In the genomic region with DNA sequence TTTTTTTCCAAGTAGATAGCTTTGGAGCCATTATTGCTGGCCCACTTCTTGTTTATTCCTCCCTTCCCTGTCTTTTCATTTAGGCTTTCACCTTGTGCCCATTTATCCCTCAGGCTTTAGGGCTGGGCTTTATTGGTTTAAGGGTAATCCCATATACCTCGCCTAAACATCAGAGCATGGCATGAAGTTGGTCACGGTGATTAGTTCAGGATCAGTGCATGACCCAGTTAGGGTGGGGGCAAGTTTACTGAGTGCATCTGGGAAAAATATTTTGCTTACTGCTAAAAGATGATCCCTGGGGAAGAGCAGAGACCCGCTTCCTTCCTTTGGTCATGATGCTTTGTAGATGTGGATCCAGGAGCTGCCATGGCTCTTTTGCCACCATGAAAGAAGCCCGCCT, we compare ENCODE assay signal across 24 cellular contexts.
DNase-seq lines count a peak whose midpoint lies in the region; ATAC-seq lines count a peak whose summit lies in the region.
"Had no signal": no experiment of that assay in that cellular context is flagged by ENCODE, and none has a peak within 500 bp of the region (broad histone marks: within the 10 kb centered on the region; RNA-seq: fewer than 3 reads in every experiment).

No MANE protein-coding gene starts in this region.

- peak overlapping the region; percentile 34 for H3K4me2 ChIP-seq in BLaER1
- H3K4me2 ChIP-seq in BLaER1 treated with 17β-estradiol and CSF1 and Interleukin-3, amounts not matched to agents 10 nM and 100 nM: peak overlapping the region in 6 of 11 experiments; percentile 7 to 32 (median 16); a peak in 4 of 22 replicates

- H3K36me3 ChIP-seq in BLaER1 (no peaks in the 10 kb centered on the region), SJCRH30 (no peaks in the 10 kb centered on the region)
- no peaks in the 10 kb centered on the region for H3K36me3 ChIP-seq in BLaER1 treated with 17β-estradiol and CSF1 and Interleukin-3, amounts not matched to agents 10 nM and 100 nM
- H3K36me3 ChIP-seq: BE2C had no signal

- H3K9ac ChIP-seq in BLaER1: no peak overlapping the region
- no peak overlapping the region for H3K9ac ChIP-seq in BLaER1 treated with 17β-estradiol and CSF1 and Interleukin-3, amounts not matched to agents 10 nM and 100 nM

- ATAC-seq in GM18511 (IDR thresholded peaks at IDR 0.05; ENCODE audit: unreplicated experiment): no peak
- ATAC-seq: GM12878 had no signal

- H3K9me3 ChIP-seq in BLaER1: no peaks in the 10 kb centered on the region
- no peaks in the 10 kb centered on the region for H3K9me3 ChIP-seq in BLaER1 treated with 17β-estradiol and CSF1 and Interleukin-3, amounts not matched to agents 10 nM and 100 nM (replicated peaks in 1 of 11)
- H3K9me3 ChIP-seq in SJCRH30 (replicated peaks): no peaks in the 10 kb centered on the region
- H3K9me3 ChIP-seq: BE2C had no signal

- H3K4me1 ChIP-seq in BLaER1: peaks cover 12% of the 10 kb centered on the region; the same call in 1 of the 2 replicates
- H3K4me1 ChIP-seq in BLaER1 treated with 17β-estradiol and CSF1 and Interleukin-3, amounts not matched to agents 10 nM and 100 nM: peaks cover 0 to 20% (median 0%) of the 10 kb centered on the region in 10 experiments; a peak in 6 of 20 replicates
- H3K4me1 ChIP-seq in SJCRH30: peaks cover 16% of the 10 kb centered on the region

- H3K4me3 ChIP-seq in BLaER1 (no peak overlapping the region), SJCRH30 (no peak overlapping the region)
- no peak overlapping the region for H3K4me3 ChIP-seq in BLaER1 treated with 17β-estradiol and CSF1 and Interleukin-3, amounts not matched to agents 10 nM and 100 nM
- H3K4me3 ChIP-seq: GM12878 had no signal

- no peaks in the 10 kb centered on the region for H3K27me3 ChIP-seq in BLaER1
- no peaks in the 10 kb centered on the region for H3K27me3 ChIP-seq in BLaER1 treated with 17β-estradiol and CSF1 and Interleukin-3, amounts not matched to agents 10 nM and 100 nM
- no peaks in the 10 kb centered on the region for H3K27me3 ChIP-seq in SJCRH30
- H3K27me3 ChIP-seq: BE2C had no signal

- peak; percentile 89 for DNase-seq in NCI-H82 (lab: John Stamatoyannopoulos, UW)
- peak; percentile 68 to 82 for DNase-seq in SJCRH30
- no peak for DNase-seq in NCI-H446 treated with DMSO at 0.1 percent for 48 hours (lab: John Stamatoyannopoulos, UW)
- no peak for DNase-seq in NCI-H1417 (lab: John Stamatoyannopoulos, UW)
- no peak for DNase-seq in NCI-H2171 (lab: John Stamatoyannopoulos, UW)
- DNase-seq: 8988T; ACHN; BE2C; C1 segment of cervical spinal cord; CD4-positive, alpha-beta memory T cell; CD4-positive, CD25-positive, alpha-beta regulatory T cell; CD8-positive, alpha-beta memory T cell; COR-L47; DMS 273 treated with DMSO at 0.1 percent for 48 hours; DMS153; DMS53; DMS79; DND-41; EL; GDM1 had no signal

- H3K27ac ChIP-seq in BLaER1: no peak overlapping the region
- no peak overlapping the region for H3K27ac ChIP-seq in BLaER1 treated with 17β-estradiol and CSF1 and Interleukin-3, amounts not matched to agents 10 nM and 100 nM
- H3K27ac ChIP-seq in SJCRH30: peak overlapping the region; percentile 53

- no peaks in the 10 kb centered on the region for H4K20me1 ChIP-seq in BLaER1
- H4K20me1 ChIP-seq in BLaER1 treated with 17β-estradiol and CSF1 and Interleukin-3, amounts not matched to agents 10 nM and 100 nM: no peaks in the 10 kb centered on the region

Comparison
In these comparisons a context has a peak if more than half of its experiments do, and no peak if none do; other contexts are left out.
1. DNase-seq: peak in NCI-H82 (single experiment) and SJCRH30 (2 of 2); none in NCI-H446 treated with DMSO at 0.1 percent for 48 hours (single experiment), NCI-H1417 (0 of 3) and NCI-H2171 (single experiment).